In genomic region chr1:77511440-77511840, GRCh38 we compare ENCODE assay signal across 14 cellular contexts.
DNase-seq lines count a peak whose midpoint lies in the region; ATAC-seq, FAIRE-seq and TF ChIP-seq lines count a peak whose summit lies in the region.
"Had no signal": no experiment of that assay in that cellular context is flagged by ENCODE, and none has a peak within 500 bp of the region (broad histone marks: within the 10 kb centered on the region; RNA-seq: fewer than 3 reads in every experiment).

No MANE protein-coding gene starts in this region.

- dilution Hi-C loops in endothelial cell of umbilical vein (cut with MboI; ENCODE audit: extremely low pct_ligation_motif_present, low sequenced_read_pairs) = no loop called here

- no peaks in the 10 kb centered on the region for H3K27me3 ChIP-seq in endothelial cell of umbilical vein (ENCODE audit: control insufficient read depth in 2 of 2, insufficient read depth in 2 of 2, low read length in 2 of 2)
- H3K27me3 ChIP-seq: spleen had no signal

- peak overlapping the region; percentile 7 for H2AFZ ChIP-seq in endothelial cell of umbilical vein (ENCODE audit: low read depth, low read length)

- FAIRE-seq in endothelial cell of umbilical vein (lab: Jason Lieb, UNC) = peak; percentile 63
- FAIRE-seq: HepG2 had no signal

- POLR2A ChIA-PET in endothelial cell of umbilical vein (lab: Charles Lee) = no interaction called here
- POLR2A ChIA-PET in activated CD8-positive, alpha-beta T cell treated with anti-CD3 and anti-CD28 coated beads for 36 hours (lab: Charles Lee) = no interaction called here
- POLR2A ChIA-PET in naive thymus-derived CD8-positive, alpha-beta T cell (lab: Charles Lee) = no interaction called here

- no peaks in the 10 kb centered on the region for H3K36me3 ChIP-seq in endothelial cell of umbilical vein (ENCODE audit: control insufficient read depth in 2 of 2, extremely low read depth in 1 of 2, insufficient read depth in 2 of 2, low read length in 2 of 2)
- H3K36me3 ChIP-seq: spleen had no signal

- peaks cover 5% of the 10 kb centered on the region for H3K9me3 Mint-ChIP-seq in activated CD8-positive, alpha-beta T cell treated with anti-CD3 and anti-CD28 coated beads for 36 hours
- H3K9me3 Mint-ChIP-seq in naive thymus-derived CD8-positive, alpha-beta T cell = peaks cover 0 to 6% (median 1%) of the 10 kb centered on the region in 9 donors

- no peaks in the 10 kb centered on the region for H3K4me1 Mint-ChIP-seq in activated CD8-positive, alpha-beta T cell treated with anti-CD3 and anti-CD28 coated beads for 36 hours (ENCODE audit: low read depth)
- H3K4me1 Mint-ChIP-seq in naive thymus-derived CD8-positive, alpha-beta T cell = peaks cover 0 to 8% (median 7%) of the 10 kb centered on the region in 4 donors

- H3K27me3 Mint-ChIP-seq in activated CD8-positive, alpha-beta T cell treated with anti-CD3 and anti-CD28 coated beads for 36 hours = no peaks in the 10 kb centered on the region
- H3K27me3 Mint-ChIP-seq in naive thymus-derived CD8-positive, alpha-beta T cell = no peaks in the 10 kb centered on the region
- H3K27me3 Mint-ChIP-seq: activated naive CD8-positive, alpha-beta T cell; CD4-positive, alpha-beta memory T cell had no signal

- intact Hi-C loops in endothelial cell of umbilical vein (cut with micrococcal nuclease) = loop anchor here (5.0 to 10.0 kb wide), 3 partner anchors 171 to 1533 kb away; partner anchors contain the start of genes PIGK and ZZZ3
- intact Hi-C loops in activated CD8-positive, alpha-beta T cell treated with anti-CD3 and anti-CD28 coated beads for 36 hours (cut with micrococcal nuclease) = no loop called here

- DNase-seq in Caki2 (ENCODE audit: low read depth) (peak; percentile 6), RKO (ENCODE audit: low spot score) (peak; percentile 12), endothelial cell of umbilical vein (ENCODE audit: low read depth, low spot score) (peak; percentile 85), non-pigmented ciliary epithelial cell (ENCODE audit: low read depth) (peak; percentile 78), NCI-H1105 treated with DMSO at 0.1 percent for 48 hours (lab: John Stamatoyannopoulos, UW) (no peak)
- no peak for DNase-seq in activated CD8-positive, alpha-beta T cell treated with anti-CD3 and anti-CD28 coated beads for 36 hours
- DNase-seq in activated CD4-positive, alpha-beta T cell treated with anti-CD3 and anti-CD28 coated beads for 1 hour = no peak
- no peak for DNase-seq in naive thymus-derived CD8-positive, alpha-beta T cell
- DNase-seq: activated CD8-positive, alpha-beta memory T cell treated with anti-CD3 and anti-CD28 coated beads for 24 hours; CD4-positive, alpha-beta memory T cell; NCI-H1694 treated with DMSO at 0.1 percent for 48 hours; spleen had no signal

- no peak for TF ChIP-seq CTCF in endothelial cell of umbilical vein (IDR thresholded peaks at IDR 0.05; ENCODE audit: extremely low read depth in 1 of 2, insufficient read depth in 1 of 2, low read depth in 1 of 2, low read length in 2 of 2)
- TF ChIP-seq CTCF in activated CD8-positive, alpha-beta T cell treated with anti-CD3 and anti-CD28 coated beads for 36 hours (IDR thresholded peaks at IDR 0.05) = no peak

- H3K36me3 Mint-ChIP-seq in activated CD8-positive, alpha-beta T cell treated with anti-CD3 and anti-CD28 coated beads for 36 hours (ENCODE audit: low read depth) = no peaks in the 10 kb centered on the region
- peaks cover 0 to 18% (median 13%) of the 10 kb centered on the region in 3 donors for H3K36me3 Mint-ChIP-seq in naive thymus-derived CD8-positive, alpha-beta T cell

- H3K9ac ChIP-seq in endothelial cell of umbilical vein (replicated peaks; ENCODE audit: extremely low read depth, insufficient read depth, low read length) = peak overlapping the region; percentile 55

- in situ Hi-C loops in Caki2 (cut with HindIII; ENCODE audit: low pct_unique_long_range_greater_than_20kb, low sequenced_read_pairs) = no loop called here

- no peak for TF ChIP-seq POLR2A in endothelial cell of umbilical vein (IDR thresholded peaks at IDR 0.05; ENCODE audit: low read depth, low read length)

- H3K4me3 ChIP-seq in endothelial cell of umbilical vein (replicated peaks in 1 of 3; ENCODE audit: insufficient read depth in 1 of 3, low read depth in 1 of 3, low read length in 3 of 3) = no peak overlapping the region
- H3K4me3 ChIP-seq: spleen had no signal

- no peak for ATAC-seq in activated CD8-positive, alpha-beta T cell treated with anti-CD3 and anti-CD28 coated beads for 36 hours
- no peak for ATAC-seq in naive thymus-derived CD8-positive, alpha-beta T cell
- ATAC-seq: HepG2 had no signal

- peak overlapping the region; percentile 82 for H3K27ac ChIP-seq in endothelial cell of umbilical vein (ENCODE audit: insufficient read depth, low read depth, low read length)

- peaks cover 43% of the 10 kb centered on the region for H3K4me1 ChIP-seq in endothelial cell of umbilical vein (ENCODE audit: control insufficient read depth, extremely low read depth, insufficient read depth, low read length)

- CTCF ChIA-PET in endothelial cell of umbilical vein (lab: Charles Lee) = interaction anchor here (1.0 to 3.4 kb wide), 3 partner anchors 22 to 74 kb away, joined by 3 to 19 read pairs (median 6); no protein-coding TSS in a partner anchor
- CTCF ChIA-PET in activated CD8-positive, alpha-beta T cell treated with anti-CD3 and anti-CD28 coated beads for 36 hours (lab: Charles Lee) = interaction anchor here (0.9 kb wide), 1 partner anchor 93 kb away, joined by 3 read pairs; no protein-coding TSS in a partner anchor

- H3K9me3 ChIP-seq in endothelial cell of umbilical vein (replicated peaks; ENCODE audit: control insufficient read depth, insufficient read depth, low read length) = no peaks in the 10 kb centered on the region
- H3K9me3 ChIP-seq: spleen had no signal

- no peak overlapping the region for H3K27ac Mint-ChIP-seq in activated CD8-positive, alpha-beta T cell treated with anti-CD3 and anti-CD28 coated beads for 36 hours
- H3K27ac Mint-ChIP-seq in naive thymus-derived CD8-positive, alpha-beta T cell = no peak overlapping the region
- H3K27ac Mint-ChIP-seq: activated naive CD8-positive, alpha-beta T cell; CD4-positive, alpha-beta memory T cell had no signal

- no peaks in the 10 kb centered on the region for H3K9me1 ChIP-seq in endothelial cell of umbilical vein (replicated peaks; ENCODE audit: control insufficient read depth, extremely low read depth, insufficient read depth, low read length)

- peak overlapping the region; percentile 41 for H3K4me2 ChIP-seq in endothelial cell of umbilical vein (ENCODE audit: insufficient read depth, low read length)

- H3K79me2 ChIP-seq in endothelial cell of umbilical vein (ENCODE audit: control insufficient read depth, insufficient read depth, low read length) = no peaks in the 10 kb centered on the region

- no peak overlapping the region for H3K4me3 Mint-ChIP-seq in activated CD8-positive, alpha-beta T cell treated with anti-CD3 and anti-CD28 coated beads for 36 hours
- no peak overlapping the region for H3K4me3 Mint-ChIP-seq in naive thymus-derived CD8-positive, alpha-beta T cell
- H3K4me3 Mint-ChIP-seq: activated naive CD8-positive, alpha-beta T cell; CD4-positive, alpha-beta memory T cell had no signal

- BruUV-seq in endothelial cell of umbilical vein (replicated peaks; lab: Mats Ljungman, UMichigan) = no TSS peak

- H4K20me1 ChIP-seq in endothelial cell of umbilical vein (replicated peaks; ENCODE audit: control insufficient read depth, extremely low read depth, insufficient read depth, low read length) = no peaks in the 10 kb centered on the region

TF ChIP-seq in endothelial cell of umbilical vein, 7 proteins besides CTCF, POLR2A, EP300 and RAD21:
- peak; percentile 81 for TF ChIP-seq FOS (IDR thresholded peaks at IDR 0.05; ENCODE audit: borderline replicate concordance, insufficient read depth, low read length)
- no peak for TF ChIP-seq EZH2 (IDR thresholded peaks at IDR 0.05; ENCODE audit: borderline replicate concordance, low read depth, low read length, severe bottlenecking)
- no peak for TF ChIP-seq MYC (IDR thresholded peaks at IDR 0.05; ENCODE audit: low read depth, low read length)
- TF ChIP-seq, protein P1, sequence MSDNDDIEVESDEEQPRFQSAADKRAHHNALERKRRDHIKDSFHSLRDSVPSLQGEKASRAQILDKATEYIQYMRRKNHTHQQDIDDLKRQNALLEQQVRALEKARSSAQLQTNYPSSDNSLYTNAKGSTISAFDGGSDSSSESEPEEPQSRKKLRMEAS (IDR thresholded peaks at IDR 0.05; ENCODE audit: insufficient read depth, insufficient read length) = no peak
- TF ChIP-seq JUN (IDR thresholded peaks at IDR 0.05; ENCODE audit: borderline replicate concordance, insufficient read depth, insufficient read length, low read depth) = peak; percentile 77
- TF ChIP-seq GATA2 (IDR thresholded peaks at IDR 0.05; ENCODE audit: insufficient read depth, insufficient read length, low read depth, low read length) = peak; percentile 94
- TF ChIP-seq POLR2AphosphoS5 (IDR thresholded peaks at IDR 0.05; ENCODE audit: insufficient read depth, low read depth, low read length) = peak; percentile 65
TF ChIP-seq in endothelial cell of umbilical vein: peak in this region for 4.

Comparison
In these comparisons a context has a peak if more than half of its experiments do, and no peak if none do; other contexts are left out.
1. DNase-seq: peak in Caki2 (single experiment), RKO (single experiment), endothelial cell of umbilical vein (single experiment) and non-pigmented ciliary epithelial cell (single experiment); none in activated CD8-positive, alpha-beta T cell treated with anti-CD3 and anti-CD28 coated beads for 36 hours (single experiment), NCI-H1105 treated with DMSO at 0.1 percent for 48 hours (single experiment), activated CD4-positive, alpha-beta T cell treated with anti-CD3 and anti-CD28 coated beads for 1 hour (single experiment) and naive thymus-derived CD8-positive, alpha-beta T cell (0 of 10).